1 cellular context compared by ENCODE assay signal in the genomic region with DNA sequence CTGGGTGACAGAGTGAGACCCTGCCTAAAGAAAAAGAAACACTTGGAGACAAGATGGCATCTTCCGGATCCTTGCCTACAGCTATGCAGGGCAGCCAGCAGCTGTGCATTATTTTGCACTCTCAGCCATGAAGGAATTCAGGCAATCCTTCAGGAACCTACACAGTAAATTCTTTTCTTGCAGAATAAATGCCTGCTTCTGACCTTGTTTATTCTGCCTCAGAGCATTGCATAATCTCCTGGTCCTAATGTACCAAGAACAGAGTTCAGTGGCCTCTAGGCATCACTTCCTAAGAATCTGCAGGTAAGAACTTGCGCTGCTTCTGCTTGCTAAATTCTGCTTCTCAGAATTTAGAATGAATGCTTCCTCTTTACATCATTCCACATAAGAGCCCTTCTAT.
TF ChIP-seq lines count a peak whose summit lies in the region.

No MANE protein-coding gene starts in this region.

TF ChIP-seq in HepG2, 621 proteins besides CTCF, POLR2A, EP300 and RAD21 (continued from another document and continues in another):
- no peak for TF ChIP-seq ZNF616 (CRISPR knock-in tag; IDR thresholded peaks at IDR 0.05; ENCODE audit: low read depth)
- TF ChIP-seq TCF7 (IDR thresholded peaks at IDR 0.05; ENCODE audit: low read depth), result 0 out of 2 replicates have a peak, but pooled peaks have one; percentile 23
- no peak for TF ChIP-seq SYNCRIP (IDR thresholded peaks at IDR 0.05; ENCODE audit: insufficient read depth, low read depth, low read length)
- no peak for TF ChIP-seq ZNF460 (CRISPR knock-in tag; IDR thresholded peaks at IDR 0.05; ENCODE audit: borderline replicate concordance)
- TF ChIP-seq HNF4A (CRISPR knock-in tag; IDR thresholded peaks at IDR 0.05), result peak; percentile 90
- TF ChIP-seq ZNF552 (CRISPR knock-in tag; IDR thresholded peaks at IDR 0.05; ENCODE audit: borderline replicate concordance), result no peak
- TF ChIP-seq, protein P1, sequence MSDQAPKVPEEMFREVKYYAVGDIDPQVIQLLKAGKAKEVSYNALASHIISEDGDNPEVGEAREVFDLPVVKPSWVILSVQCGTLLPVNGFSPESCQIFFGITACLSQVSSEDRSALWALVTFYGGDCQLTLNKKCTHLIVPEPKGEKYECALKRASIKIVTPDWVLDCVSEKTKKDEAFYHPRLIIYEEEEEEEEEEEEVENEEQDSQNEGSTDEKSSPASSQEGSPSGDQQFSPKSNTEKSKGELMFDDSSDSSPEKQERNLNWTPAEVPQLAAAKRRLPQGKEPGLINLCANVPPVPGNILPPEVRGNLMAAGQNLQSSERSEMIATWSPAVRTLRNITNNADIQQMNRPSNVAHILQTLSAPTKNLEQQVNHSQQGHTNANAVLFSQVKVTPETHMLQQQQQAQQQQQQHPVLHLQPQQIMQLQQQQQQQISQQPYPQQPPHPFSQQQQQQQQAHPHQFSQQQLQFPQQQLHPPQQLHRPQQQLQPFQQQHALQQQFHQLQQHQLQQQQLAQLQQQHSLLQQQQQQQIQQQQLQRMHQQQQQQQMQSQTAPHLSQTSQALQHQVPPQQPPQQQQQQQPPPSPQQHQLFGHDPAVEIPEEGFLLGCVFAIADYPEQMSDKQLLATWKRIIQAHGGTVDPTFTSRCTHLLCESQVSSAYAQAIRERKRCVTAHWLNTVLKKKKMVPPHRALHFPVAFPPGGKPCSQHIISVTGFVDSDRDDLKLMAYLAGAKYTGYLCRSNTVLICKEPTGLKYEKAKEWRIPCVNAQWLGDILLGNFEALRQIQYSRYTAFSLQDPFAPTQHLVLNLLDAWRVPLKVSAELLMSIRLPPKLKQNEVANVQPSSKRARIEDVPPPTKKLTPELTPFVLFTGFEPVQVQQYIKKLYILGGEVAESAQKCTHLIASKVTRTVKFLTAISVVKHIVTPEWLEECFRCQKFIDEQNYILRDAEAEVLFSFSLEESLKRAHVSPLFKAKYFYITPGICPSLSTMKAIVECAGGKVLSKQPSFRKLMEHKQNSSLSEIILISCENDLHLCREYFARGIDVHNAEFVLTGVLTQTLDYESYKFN (CRISPR knock-in tag; conservative IDR thresholded peaks at IDR 0.05), result peak; percentile 74
- TF ChIP-seq SNAI1 (CRISPR knock-in tag; IDR thresholded peaks at IDR 0.05; ENCODE audit: borderline replicate concordance), result no peak
- TF ChIP-seq, protein P2, sequence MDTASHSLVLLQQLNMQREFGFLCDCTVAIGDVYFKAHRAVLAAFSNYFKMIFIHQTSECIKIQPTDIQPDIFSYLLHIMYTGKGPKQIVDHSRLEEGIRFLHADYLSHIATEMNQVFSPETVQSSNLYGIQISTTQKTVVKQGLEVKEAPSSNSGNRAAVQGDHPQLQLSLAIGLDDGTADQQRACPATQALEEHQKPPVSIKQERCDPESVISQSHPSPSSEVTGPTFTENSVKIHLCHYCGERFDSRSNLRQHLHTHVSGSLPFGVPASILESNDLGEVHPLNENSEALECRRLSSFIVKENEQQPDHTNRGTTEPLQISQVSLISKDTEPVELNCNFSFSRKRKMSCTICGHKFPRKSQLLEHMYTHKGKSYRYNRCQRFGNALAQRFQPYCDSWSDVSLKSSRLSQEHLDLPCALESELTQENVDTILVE (CRISPR knock-in tag; IDR thresholded peaks at IDR 0.05), result no peak
- no peak for TF ChIP-seq ZNF138 (CRISPR knock-in tag; IDR thresholded peaks at IDR 0.05; ENCODE audit: low read depth)
- no peak for TF ChIP-seq ZNF549 (CRISPR knock-in tag; IDR thresholded peaks at IDR 0.05)
- TF ChIP-seq EHMT2 (IDR thresholded peaks at IDR 0.05; ENCODE audit: borderline replicate concordance, low read depth, low read length), result no peak
- no peak for TF ChIP-seq ZNF205 (CRISPR knock-in tag; IDR thresholded peaks at IDR 0.05)
- TF ChIP-seq SATB2 (CRISPR knock-in tag; IDR thresholded peaks at IDR 0.05), result no peak
- TF ChIP-seq, protein P3, sequence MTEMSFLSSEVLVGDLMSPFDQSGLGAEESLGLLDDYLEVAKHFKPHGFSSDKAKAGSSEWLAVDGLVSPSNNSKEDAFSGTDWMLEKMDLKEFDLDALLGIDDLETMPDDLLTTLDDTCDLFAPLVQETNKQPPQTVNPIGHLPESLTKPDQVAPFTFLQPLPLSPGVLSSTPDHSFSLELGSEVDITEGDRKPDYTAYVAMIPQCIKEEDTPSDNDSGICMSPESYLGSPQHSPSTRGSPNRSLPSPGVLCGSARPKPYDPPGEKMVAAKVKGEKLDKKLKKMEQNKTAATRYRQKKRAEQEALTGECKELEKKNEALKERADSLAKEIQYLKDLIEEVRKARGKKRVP (CRISPR knock-in tag; IDR thresholded peaks at IDR 0.05), result no peak
- no peak for TF ChIP-seq WIZ (CRISPR knock-in tag; IDR thresholded peaks at IDR 0.05)
- 0 out of 2 replicates have a peak, but pooled peaks have one; percentile 59 for TF ChIP-seq TARDBP (CRISPR knock-in tag; IDR thresholded peaks at IDR 0.05)
- no peak for TF ChIP-seq ZBTB21 (CRISPR knock-in tag; IDR thresholded peaks at IDR 0.05)
- TF ChIP-seq, protein P4, sequence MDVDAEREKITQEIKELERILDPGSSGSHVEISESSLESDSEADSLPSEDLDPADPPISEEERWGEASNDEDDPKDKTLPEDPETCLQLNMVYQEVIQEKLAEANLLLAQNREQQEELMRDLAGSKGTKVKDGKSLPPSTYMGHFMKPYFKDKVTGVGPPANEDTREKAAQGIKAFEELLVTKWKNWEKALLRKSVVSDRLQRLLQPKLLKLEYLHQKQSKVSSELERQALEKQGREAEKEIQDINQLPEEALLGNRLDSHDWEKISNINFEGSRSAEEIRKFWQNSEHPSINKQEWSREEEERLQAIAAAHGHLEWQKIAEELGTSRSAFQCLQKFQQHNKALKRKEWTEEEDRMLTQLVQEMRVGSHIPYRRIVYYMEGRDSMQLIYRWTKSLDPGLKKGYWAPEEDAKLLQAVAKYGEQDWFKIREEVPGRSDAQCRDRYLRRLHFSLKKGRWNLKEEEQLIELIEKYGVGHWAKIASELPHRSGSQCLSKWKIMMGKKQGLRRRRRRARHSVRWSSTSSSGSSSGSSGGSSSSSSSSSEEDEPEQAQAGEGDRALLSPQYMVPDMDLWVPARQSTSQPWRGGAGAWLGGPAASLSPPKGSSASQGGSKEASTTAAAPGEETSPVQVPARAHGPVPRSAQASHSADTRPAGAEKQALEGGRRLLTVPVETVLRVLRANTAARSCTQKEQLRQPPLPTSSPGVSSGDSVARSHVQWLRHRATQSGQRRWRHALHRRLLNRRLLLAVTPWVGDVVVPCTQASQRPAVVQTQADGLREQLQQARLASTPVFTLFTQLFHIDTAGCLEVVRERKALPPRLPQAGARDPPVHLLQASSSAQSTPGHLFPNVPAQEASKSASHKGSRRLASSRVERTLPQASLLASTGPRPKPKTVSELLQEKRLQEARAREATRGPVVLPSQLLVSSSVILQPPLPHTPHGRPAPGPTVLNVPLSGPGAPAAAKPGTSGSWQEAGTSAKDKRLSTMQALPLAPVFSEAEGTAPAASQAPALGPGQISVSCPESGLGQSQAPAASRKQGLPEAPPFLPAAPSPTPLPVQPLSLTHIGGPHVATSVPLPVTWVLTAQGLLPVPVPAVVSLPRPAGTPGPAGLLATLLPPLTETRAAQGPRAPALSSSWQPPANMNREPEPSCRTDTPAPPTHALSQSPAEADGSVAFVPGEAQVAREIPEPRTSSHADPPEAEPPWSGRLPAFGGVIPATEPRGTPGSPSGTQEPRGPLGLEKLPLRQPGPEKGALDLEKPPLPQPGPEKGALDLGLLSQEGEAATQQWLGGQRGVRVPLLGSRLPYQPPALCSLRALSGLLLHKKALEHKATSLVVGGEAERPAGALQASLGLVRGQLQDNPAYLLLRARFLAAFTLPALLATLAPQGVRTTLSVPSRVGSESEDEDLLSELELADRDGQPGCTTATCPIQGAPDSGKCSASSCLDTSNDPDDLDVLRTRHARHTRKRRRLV (CRISPR knock-in tag; IDR thresholded peaks at IDR 0.05), result no peak
- peak; percentile 39; the same call in 1 of the 2 replicates for TF ChIP-seq SAP130 (CRISPR knock-in tag; IDR thresholded peaks at IDR 0.05; ENCODE audit: low read depth)
- TF ChIP-seq, protein P5, sequence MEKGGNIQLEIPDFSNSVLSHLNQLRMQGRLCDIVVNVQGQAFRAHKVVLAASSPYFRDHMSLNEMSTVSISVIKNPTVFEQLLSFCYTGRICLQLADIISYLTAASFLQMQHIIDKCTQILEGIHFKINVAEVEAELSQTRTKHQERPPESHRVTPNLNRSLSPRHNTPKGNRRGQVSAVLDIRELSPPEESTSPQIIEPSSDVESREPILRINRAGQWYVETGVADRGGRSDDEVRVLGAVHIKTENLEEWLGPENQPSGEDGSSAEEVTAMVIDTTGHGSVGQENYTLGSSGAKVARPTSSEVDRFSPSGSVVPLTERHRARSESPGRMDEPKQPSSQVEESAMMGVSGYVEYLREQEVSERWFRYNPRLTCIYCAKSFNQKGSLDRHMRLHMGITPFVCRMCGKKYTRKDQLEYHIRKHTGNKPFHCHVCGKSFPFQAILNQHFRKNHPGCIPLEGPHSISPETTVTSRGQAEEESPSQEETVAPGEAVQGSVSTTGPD (CRISPR knock-in tag; IDR thresholded peaks at IDR 0.05), result no peak
- TF ChIP-seq ZZZ3 (CRISPR knock-in tag; IDR thresholded peaks at IDR 0.05; ENCODE audit: borderline replicate concordance), result no peak
- no peak for TF ChIP-seq KLF16 (CRISPR knock-in tag; IDR thresholded peaks at IDR 0.05)
- TF ChIP-seq, protein P6, sequence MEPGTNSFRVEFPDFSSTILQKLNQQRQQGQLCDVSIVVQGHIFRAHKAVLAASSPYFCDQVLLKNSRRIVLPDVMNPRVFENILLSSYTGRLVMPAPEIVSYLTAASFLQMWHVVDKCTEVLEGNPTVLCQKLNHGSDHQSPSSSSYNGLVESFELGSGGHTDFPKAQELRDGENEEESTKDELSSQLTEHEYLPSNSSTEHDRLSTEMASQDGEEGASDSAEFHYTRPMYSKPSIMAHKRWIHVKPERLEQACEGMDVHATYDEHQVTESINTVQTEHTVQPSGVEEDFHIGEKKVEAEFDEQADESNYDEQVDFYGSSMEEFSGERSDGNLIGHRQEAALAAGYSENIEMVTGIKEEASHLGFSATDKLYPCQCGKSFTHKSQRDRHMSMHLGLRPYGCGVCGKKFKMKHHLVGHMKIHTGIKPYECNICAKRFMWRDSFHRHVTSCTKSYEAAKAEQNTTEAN (CRISPR knock-in tag; conservative IDR thresholded peaks at IDR 0.05), result 0 out of 2 replicates have a peak, but pooled peaks have one; percentile 29
- TF ChIP-seq, protein P7, sequence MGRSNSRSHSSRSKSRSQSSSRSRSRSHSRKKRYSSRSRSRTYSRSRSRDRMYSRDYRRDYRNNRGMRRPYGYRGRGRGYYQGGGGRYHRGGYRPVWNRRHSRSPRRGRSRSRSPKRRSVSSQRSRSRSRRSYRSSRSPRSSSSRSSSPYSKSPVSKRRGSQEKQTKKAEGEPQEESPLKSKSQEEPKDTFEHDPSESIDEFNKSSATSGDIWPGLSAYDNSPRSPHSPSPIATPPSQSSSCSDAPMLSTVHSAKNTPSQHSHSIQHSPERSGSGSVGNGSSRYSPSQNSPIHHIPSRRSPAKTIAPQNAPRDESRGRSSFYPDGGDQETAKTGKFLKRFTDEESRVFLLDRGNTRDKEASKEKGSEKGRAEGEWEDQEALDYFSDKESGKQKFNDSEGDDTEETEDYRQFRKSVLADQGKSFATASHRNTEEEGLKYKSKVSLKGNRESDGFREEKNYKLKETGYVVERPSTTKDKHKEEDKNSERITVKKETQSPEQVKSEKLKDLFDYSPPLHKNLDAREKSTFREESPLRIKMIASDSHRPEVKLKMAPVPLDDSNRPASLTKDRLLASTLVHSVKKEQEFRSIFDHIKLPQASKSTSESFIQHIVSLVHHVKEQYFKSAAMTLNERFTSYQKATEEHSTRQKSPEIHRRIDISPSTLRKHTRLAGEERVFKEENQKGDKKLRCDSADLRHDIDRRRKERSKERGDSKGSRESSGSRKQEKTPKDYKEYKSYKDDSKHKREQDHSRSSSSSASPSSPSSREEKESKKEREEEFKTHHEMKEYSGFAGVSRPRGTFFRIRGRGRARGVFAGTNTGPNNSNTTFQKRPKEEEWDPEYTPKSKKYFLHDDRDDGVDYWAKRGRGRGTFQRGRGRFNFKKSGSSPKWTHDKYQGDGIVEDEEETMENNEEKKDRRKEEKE (IDR thresholded peaks at IDR 0.05), result no peak
- TF ChIP-seq EED (CRISPR knock-in tag; IDR thresholded peaks at IDR 0.05), result no peak
- TF ChIP-seq ZSCAN20 (CRISPR knock-in tag; IDR thresholded peaks at IDR 0.05; ENCODE audit: borderline replicate concordance), result no peak
- TF ChIP-seq, protein P8, sequence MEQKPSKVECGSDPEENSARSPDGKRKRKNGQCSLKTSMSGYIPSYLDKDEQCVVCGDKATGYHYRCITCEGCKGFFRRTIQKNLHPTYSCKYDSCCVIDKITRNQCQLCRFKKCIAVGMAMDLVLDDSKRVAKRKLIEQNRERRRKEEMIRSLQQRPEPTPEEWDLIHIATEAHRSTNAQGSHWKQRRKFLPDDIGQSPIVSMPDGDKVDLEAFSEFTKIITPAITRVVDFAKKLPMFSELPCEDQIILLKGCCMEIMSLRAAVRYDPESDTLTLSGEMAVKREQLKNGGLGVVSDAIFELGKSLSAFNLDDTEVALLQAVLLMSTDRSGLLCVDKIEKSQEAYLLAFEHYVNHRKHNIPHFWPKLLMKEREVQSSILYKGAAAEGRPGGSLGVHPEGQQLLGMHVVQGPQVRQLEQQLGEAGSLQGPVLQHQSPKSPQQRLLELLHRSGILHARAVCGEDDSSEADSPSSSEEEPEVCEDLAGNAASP (CRISPR knock-in tag; IDR thresholded peaks at IDR 0.05; ENCODE audit: borderline replicate concordance), result 0 out of 2 replicates have a peak, but pooled peaks have one; percentile 43
- TF ChIP-seq, protein P9, sequence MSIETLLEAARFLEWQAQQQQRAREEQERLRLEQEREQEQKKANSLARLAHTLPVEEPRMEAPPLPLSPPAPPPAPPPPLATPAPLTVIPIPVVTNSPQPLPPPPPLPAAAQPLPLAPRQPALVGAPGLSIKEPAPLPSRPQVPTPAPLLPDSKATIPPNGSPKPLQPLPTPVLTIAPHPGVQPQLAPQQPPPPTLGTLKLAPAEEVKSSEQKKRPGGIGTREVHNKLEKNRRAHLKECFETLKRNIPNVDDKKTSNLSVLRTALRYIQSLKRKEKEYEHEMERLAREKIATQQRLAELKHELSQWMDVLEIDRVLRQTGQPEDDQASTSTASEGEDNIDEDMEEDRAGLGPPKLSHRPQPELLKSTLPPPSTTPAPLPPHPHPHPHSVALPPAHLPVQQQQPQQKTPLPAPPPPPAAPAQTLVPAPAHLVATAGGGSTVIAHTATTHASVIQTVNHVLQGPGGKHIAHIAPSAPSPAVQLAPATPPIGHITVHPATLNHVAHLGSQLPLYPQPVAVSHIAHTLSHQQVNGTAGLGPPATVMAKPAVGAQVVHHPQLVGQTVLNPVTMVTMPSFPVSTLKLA (IDR thresholded peaks at IDR 0.05), result no peak
- TF ChIP-seq AKAP8 (CRISPR knock-in tag; IDR thresholded peaks at IDR 0.05), result no peak
- TF ChIP-seq, protein P10, sequence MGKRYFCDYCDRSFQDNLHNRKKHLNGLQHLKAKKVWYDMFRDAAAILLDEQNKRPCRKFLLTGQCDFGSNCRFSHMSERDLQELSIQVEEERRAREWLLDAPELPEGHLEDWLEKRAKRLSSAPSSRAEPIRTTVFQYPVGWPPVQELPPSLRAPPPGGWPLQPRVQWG (CRISPR knock-in tag; IDR thresholded peaks at IDR 0.05; ENCODE audit: borderline replicate concordance, low read depth), result no peak
- peak; percentile 43 for TF ChIP-seq RARA (CRISPR knock-in tag; IDR thresholded peaks at IDR 0.05)
- TF ChIP-seq CENPX (CRISPR knock-in tag; IDR thresholded peaks at IDR 0.05), result no peak
- no peak for TF ChIP-seq NFE2L1 (CRISPR knock-in tag; IDR thresholded peaks at IDR 0.05; ENCODE audit: borderline replicate concordance)
- no peak for TF ChIP-seq ZFP36 (IDR thresholded peaks at IDR 0.05; ENCODE audit: borderline replicate concordance, low read depth, low read length, partially characterized antibody)
- no peak for TF ChIP-seq ZC3H4 (CRISPR knock-in tag; IDR thresholded peaks at IDR 0.05; ENCODE audit: borderline replicate concordance)
- no peak for TF ChIP-seq IRX3 (CRISPR knock-in tag; IDR thresholded peaks at IDR 0.05; ENCODE audit: borderline replicate concordance, low read depth)
- TF ChIP-seq ZNF350 (CRISPR knock-in tag; IDR thresholded peaks at IDR 0.05; ENCODE audit: borderline replicate concordance, low read depth), result no peak
- TF ChIP-seq ZNF235 (CRISPR knock-in tag; IDR thresholded peaks at IDR 0.05; ENCODE audit: borderline replicate concordance), result no peak
